Comparison of ENCODE assay signal across 22 cellular contexts in the genomic region with DNA sequence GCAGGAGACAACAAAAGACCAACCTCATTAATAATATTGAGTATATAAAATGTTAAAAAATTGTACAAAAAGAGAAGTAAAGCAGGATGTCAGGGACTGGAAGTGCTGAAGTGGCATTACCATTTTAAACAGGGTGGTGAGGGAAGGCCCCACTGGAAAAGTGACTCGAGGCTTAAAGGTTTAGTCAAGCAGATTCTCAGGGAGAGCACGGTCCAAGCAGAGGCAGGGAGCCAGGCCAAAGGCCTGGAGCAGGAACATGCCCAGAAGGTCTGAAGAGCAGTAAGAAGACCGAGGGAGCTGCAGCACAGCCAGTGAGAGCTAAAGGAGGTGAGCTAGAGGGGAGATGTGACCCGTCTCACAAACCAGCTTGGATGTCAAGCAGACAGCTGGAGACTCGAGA. TPM values are rescaled to one million over a fixed set of nuclear protein-coding genes. Genes with fewer than 3 reads are reported as not detected.
DNase-seq lines count a peak whose midpoint lies in the region; ATAC-seq and TF ChIP-seq lines count a peak whose summit lies in the region.
"Had no signal": no experiment of that assay in that cellular context is flagged by ENCODE, and none has a peak within 500 bp of the region (broad histone marks: within the 10 kb centered on the region; RNA-seq: fewer than 3 reads in every experiment).

No MANE protein-coding gene starts in this region.

- no peaks in the 10 kb centered on the region for H3K27me3 ChIP-seq in heart right ventricle
- no peaks in the 10 kb centered on the region for H3K27me3 ChIP-seq in psoas muscle (ENCODE audit: insufficient read depth in 3 of 3, low read length in 2 of 3)

- ATAC-seq in heart right ventricle (peak in 6 of 8 donors; percentile 20 to 48 (median 33)), psoas muscle (peak in 3 of 4 donors; percentile 18 to 61 (median 45)), HG02763 (IDR thresholded peaks at IDR 0.05; ENCODE audit: unreplicated experiment) (no peak), GM18520 (IDR thresholded peaks at IDR 0.05; ENCODE audit: unreplicated experiment) (no peak)
- no peak for ATAC-seq in activated CD4-positive, CD25-positive, alpha-beta regulatory T cell treated with anti-CD3 and anti-CD28 coated beads, Interleukin-2, amount 50 U/mL, for 24 hours
- ATAC-seq: GM23338 had no signal

- H3K9me3 ChIP-seq in heart right ventricle (no peaks in the 10 kb centered on the region), psoas muscle (no peaks in the 10 kb centered on the region)
- H3K9me3 ChIP-seq: HAP-1 had no signal

- peaks cover 0 to 57% (median 8%) of the 10 kb centered on the region in 9 donors for H3K4me1 ChIP-seq in heart right ventricle
- H3K4me1 ChIP-seq in psoas muscle, result peaks cover 9% of the 10 kb centered on the region

- no peak overlapping the region for H3K4me3 ChIP-seq in heart right ventricle
- no peak overlapping the region for H3K4me3 ChIP-seq in psoas muscle
- H3K4me3 ChIP-seq: GM23338, HAP-1, SK-N-MC had no signal

- CTCF ChIA-PET in RWPE1 (lab: Yijun Ruan, JAX), result no interaction called here

- WGBS in heart right ventricle, 2 donors, result 73 to 75% methylated on average over 5 of the region's 5 CpGs
- 33 to 47% (median 41%) methylated on average over 5 of the region's 5 CpGs for WGBS in psoas muscle, 3 donors

- H3K36me3 ChIP-seq in heart right ventricle, result peaks cover 0 to 99% (median 19%) of the 10 kb centered on the region in 9 donors
- peaks cover 0 to 81% of the 10 kb centered on the region in 2 donors for H3K36me3 ChIP-seq in psoas muscle (ENCODE audit: insufficient read depth in 1 of 2, low read depth in 1 of 2)

- TF ChIP-seq CTCF in heart right ventricle (IDR thresholded peaks at IDR 0.05), result no peak
- TF ChIP-seq CTCF in RWPE1 (conservative IDR thresholded peaks at IDR 0.05; ENCODE audit: low read depth), result no peak
- no peak for TF ChIP-seq CTCF in psoas muscle (IDR thresholded peaks at IDR 0.05)

- POLR2A ChIA-PET in RWPE1 (lab: Yijun Ruan, JAX; ENCODE audit: low non-redundant PET), result no interaction called here

- peak overlapping the region in 1 of 10 donors; percentile 7 for H3K27ac ChIP-seq in heart right ventricle
- H3K27ac ChIP-seq in RWPE1, result peak overlapping the region; percentile 28; the same call in 1 of the 2 replicates
- no peak overlapping the region for H3K27ac ChIP-seq in psoas muscle
- H3K27ac ChIP-seq: SK-N-MC had no signal

- DNase-seq in heart right ventricle (no peak), cardiac septum (ENCODE audit: low spot score) (no peak), RWPE1 (ENCODE audit: low spot score) (no peak), psoas muscle (no peak)
- no peak for DNase-seq in activated T-cell treated with anti-CD3 and anti-CD28 coated beads, Interleukin-2, amount 50 U/mL, for 48 hours
- DNase-seq: 8988T, C1 segment of cervical spinal cord, Kasumi-1, MM.1S, NCI-H1048, NCI-H1417 treated with DMSO at 0.1 percent for 48 hours, NCI-H187, NCI-H446, NCI-H526, OCI-M1, SHP77 treated with DMSO at 0.1 percent for 48 hours had no signal

- intact Hi-C loops in heart right ventricle (cut with DNase I) (no loop called here), cardiac septum (cut with DNase I) (no loop called here), psoas muscle (cut with DNase I) (no loop called here)

RNA-seq across cellular contexts. Expression of gene XPO6, which starts 7.6 kb away (rescaled TPM):
- total RNA-seq in heart right ventricle (10 to 100 TPM; 22.1 to 41.8 (median 28.9) TPM), cardiac septum (43.9 TPM), psoas muscle (10 to 100 TPM; 24.5 to 44.2 (median 27.0) TPM)
- polyA plus RNA-seq in heart right ventricle (10 to 100 TPM; 34.1 to 36.3 TPM), psoas muscle (10 to 100 TPM; 16.7 to 46.5 (median 26.4) TPM)

Comparison
In these comparisons a context has a peak if more than half of its experiments do, and no peak if none do; other contexts are left out.
1. ATAC-seq: peak in heart right ventricle (6 of 8) and psoas muscle (3 of 4); none in activated CD4-positive, CD25-positive, alpha-beta regulatory T cell treated with anti-CD3 and anti-CD28 coated beads, Interleukin-2, amount 50 U/mL, for 24 hours (0 of 2), HG02763 (single experiment) and GM18520 (single experiment).